9 cellular contexts compared by ENCODE assay signal in genomic region chr19:3397266-3398022, GRCh38. TPM values are rescaled to one million over a fixed set of nuclear protein-coding genes. Genes with fewer than 3 reads are reported as not detected.
DNase-seq lines count a peak whose midpoint lies in the region; ATAC-seq and TF ChIP-seq lines count a peak whose summit lies in the region.
"Had no signal": no experiment of that assay in that cellular context is flagged by ENCODE, and none has a peak within 500 bp of the region (broad histone marks: within the 10 kb centered on the region; RNA-seq: fewer than 3 reads in every experiment).

No MANE protein-coding gene starts in this region.

- TF ChIP-seq POLR2A in NB4 (IDR thresholded peaks at IDR 0.05; ENCODE audit: extremely low read depth, insufficient read length) (no peak), thyroid gland (IDR thresholded peaks at IDR 0.05) (peak in 1 of 2 donors; percentile 14)

- H3K27ac ChIP-seq in thyroid gland = peak overlapping the region; percentile 83 to 99 (median 98)

- H3K9me3 ChIP-seq in mucosa of descending colon = no peaks in the 10 kb centered on the region
- H3K9me3 ChIP-seq in thyroid gland = no peaks in the 10 kb centered on the region

- H3K36me3 ChIP-seq in mucosa of descending colon (ENCODE audit: low read depth) (no peaks in the 10 kb centered on the region), thyroid gland (no peaks in the 10 kb centered on the region)

- TF ChIP-seq CTCF in NB4 (IDR thresholded peaks at IDR 0.05; ENCODE audit: low read depth, low read length) = no peak
- no peak for TF ChIP-seq CTCF in mucosa of descending colon (IDR thresholded peaks at IDR 0.05)
- TF ChIP-seq CTCF in thyroid gland (IDR thresholded peaks at IDR 0.05) = no peak

- H3K4me1 ChIP-seq in mucosa of descending colon (ENCODE audit: low read depth) (peaks cover 16% of the 10 kb centered on the region), thyroid gland (peaks cover 34 to 54% of the 10 kb centered on the region in 2 donors)

- DNase-seq in NB4 (ENCODE audit: low read depth) = peak; percentile 23
- DNase-seq in epidermal melanocyte (ENCODE audit: insufficient read length, low spot score) = peak; percentile 94
- peak in 2 of 3 donors; percentile 73 to 79 for DNase-seq in mucosa of descending colon
- peak; percentile 75 to 80 for DNase-seq in thyroid gland
- no peak for DNase-seq in DMS153 (lab: John Stamatoyannopoulos, UW)
- no peak for DNase-seq in effector CD8-positive, alpha-beta T cell (lab: John Stamatoyannopoulos, UW)
- no peak for DNase-seq in activated CD8-positive, alpha-beta memory T cell treated with anti-CD3 and anti-CD28 coated beads, Interleukin-2, amount 50 U/mL, for 48 hours
- DNase-seq: stimulated activated naive CD4-positive, alpha-beta T cell had no signal

- intact Hi-C loops in mucosa of descending colon (cut with DNase I, micrococcal nuclease) = no loop called here
- intact Hi-C loops in thyroid gland (cut with DNase I) = no loop called here

- WGBS in thyroid gland, 2 donors = 22 to 34% methylated on average over 9 to 15 of the region's 17 CpGs

- peak; percentile 78 for ATAC-seq in mucosa of descending colon
- no peak for ATAC-seq in GM19467 (IDR thresholded peaks at IDR 0.05; ENCODE audit: unreplicated experiment)

- H3K27me3 ChIP-seq in thyroid gland = no peaks in the 10 kb centered on the region

- H3K4me3 ChIP-seq in NB4 (ENCODE audit: low read depth, low read length) (no peak overlapping the region), mucosa of descending colon (no peak overlapping the region), thyroid gland (replicated peaks in 1 of 3) (peak overlapping the region in 1 of 3 donors; percentile 6)

RNA-seq across cellular contexts. Expression of gene NFIC, which starts 31.1 kb away (rescaled TPM):
- total RNA-seq in mucosa of descending colon = 100 to 1,000 TPM in 1 of 3 donors, 10 to 100 TPM in 2; 38.4 to 210 (median 79.3) TPM
- 100 to 1,000 TPM in 3 of 4 donors, 10 to 100 TPM in 1; 76.2 to 183 (median 132) TPM for total RNA-seq in thyroid gland

Comparison
In these comparisons a context has a peak if more than half of its experiments do, and no peak if none do; other contexts are left out.
1. DNase-seq: peak in NB4 (single experiment), epidermal melanocyte (single experiment), mucosa of descending colon (2 of 3) and thyroid gland (2 of 2); none in DMS153 (single experiment), effector CD8-positive, alpha-beta T cell (single experiment) and activated CD8-positive, alpha-beta memory T cell treated with anti-CD3 and anti-CD28 coated beads, Interleukin-2, amount 50 U/mL, for 48 hours (single experiment).